1 cellular context compared by ENCODE assay signal in genomic region chr6:10415593-10416480, GRCh38.
TF ChIP-seq lines count a peak whose summit lies in the region.

No MANE protein-coding gene starts in this region.

TF ChIP-seq in A549, 52 proteins besides CTCF, POLR2A, EP300 and RAD21 (continued from another document):
- TF ChIP-seq ELK1 (IDR thresholded peaks at IDR 0.05; ENCODE audit: low read depth, low read length) (no peak), RNF2 (IDR thresholded peaks at IDR 0.05; ENCODE audit: borderline replicate concordance, low read depth) (no peak), MYC (IDR thresholded peaks at IDR 0.05; ENCODE audit: borderline replicate concordance, low read length) (no peak), MAFK (IDR thresholded peaks at IDR 0.05; ENCODE audit: partially characterized antibody) (no peak), HOXA7 (CRISPR knock-in tag; IDR thresholded peaks at IDR 0.05) (no peak), EHMT2 (IDR thresholded peaks at IDR 0.05; ENCODE audit: low read depth) (no peak), ZNF302 (CRISPR knock-in tag; IDR thresholded peaks at IDR 0.05) (no peak), HMGXB4 (CRISPR knock-in tag; IDR thresholded peaks at IDR 0.05; ENCODE audit: borderline replicate concordance) (no peak), NFE2L2 (conservative IDR thresholded peaks at IDR 0.05; ENCODE audit: low read length) (no peak), HOXB5 (CRISPR knock-in tag; IDR thresholded peaks at IDR 0.05) (no peak)
